ENCODE assay signal across 25 cellular contexts in genomic region chr7:80656029-80656428, GRCh38. TPM values are rescaled to one million over a fixed set of nuclear protein-coding genes. Genes with fewer than 3 reads are reported as not detected.
"Had no signal": no experiment of that assay in that cellular context is flagged by ENCODE, and none has a peak within 500 bp of the region (broad histone marks: within the 10 kb centered on the region; RNA-seq: fewer than 3 reads in every experiment).

No MANE protein-coding gene starts in this region.

- DNase-seq: activated B cell treated with CpG ODN at 0.5 μM for 24 hours; activated CD4-positive, alpha-beta T cell treated with anti-CD3 and anti-CD28 coated beads for 1 hour; activated CD4-positive, alpha-beta T cell treated with anti-CD3 and anti-CD28 coated beads, Interleukin-2, amount 10 ng/mL, durations not matched to agents 24 days and 14 days; activated CD4-positive, alpha-beta T cell treated with anti-CD3 and anti-CD28 coated beads, Interleukin-2, amount 50 U/mL, for 48 hours; activated CD8-positive, alpha-beta memory T cell treated with anti-CD3 and anti-CD28 coated beads, Interleukin-2, amount 10 ng/mL, durations not matched to agents 7 days and 5 days; activated effector memory CD4-positive, alpha-beta T cell treated with Interleukin-2 at 50 U/mL for 16 hours; activated naive CD4-positive, alpha-beta T cell; activated T-cell treated with anti-CD3 and anti-CD28 coated beads, Interleukin-2, amount 50 U/mL, for 24 hours; aorta; caudate nucleus; MM.1S; NCI-H1105; NCI-H1436; NCI-H187; NCI-H2081; NCI-H446; NCI-H524; PC-9; T-cell; T-helper 2 cell; T1000 had no signal

- H3K36me3 ChIP-seq: breast epithelium had no signal

- H3K27ac ChIP-seq: breast epithelium, KMS-11, PC-9, SK-N-MC had no signal

- ATAC-seq: activated CD8-positive, alpha-beta memory T cell treated with anti-CD3 and anti-CD28 coated beads, Interleukin-2, amount 10 ng/mL, durations not matched to agents 7 days and 5 days; T-cell had no signal

- H3K4me3 ChIP-seq: breast epithelium, PC-9, SK-N-MC had no signal

- H3K9me3 ChIP-seq: breast epithelium had no signal

- H3K4me2 ChIP-seq: KMS-11, PC-9 had no signal

- H2AFZ ChIP-seq: PC-9 had no signal

- H3K27me3 ChIP-seq: breast epithelium had no signal

- H3K9ac ChIP-seq: KMS-11 had no signal

- H3K4me1 ChIP-seq: breast epithelium had no signal

RNA-seq across cellular contexts. Expression of gene CD36, which starts 17.6 kb away (rescaled TPM):
- total RNA-seq: activated CD4-positive, alpha-beta T cell treated with anti-CD3 and anti-CD28 coated beads, Interleukin-2, amount 10 ng/mL, durations not matched to agents 24 days and 14 days; activated CD8-positive, alpha-beta memory T cell treated with anti-CD3 and anti-CD28 coated beads, Interleukin-2, amount 10 ng/mL, durations not matched to agents 7 days and 5 days; activated T-helper 1 cell treated with anti-CD3 and anti-CD28 coated beads, Interleukin-12 subunit alpha, Interleukin-12 subunit beta, Interleukin-2, Interleukin-4 antibody, amounts not matched to agents 30 ng/mL and 10 ng/mL and 1 ng/mL, durations not matched to agents 14 hours and 24 hours and 36 hours had no signal
